In genomic region chr14:85909581-85909980, GRCh38 we compare ENCODE assay signal across 19 cellular contexts.
DNase-seq lines count a peak whose midpoint lies in the region; ATAC-seq and TF ChIP-seq lines count a peak whose summit lies in the region.
"Had no signal": no experiment of that assay in that cellular context is flagged by ENCODE, and none has a peak within 500 bp of the region (broad histone marks: within the 10 kb centered on the region; RNA-seq: fewer than 3 reads in every experiment).

No MANE protein-coding gene starts in this region.

- no peaks in the 10 kb centered on the region for H3K79me2 ChIP-seq in Loucy (ENCODE audit: insufficient read depth, low read length)

- no peak overlapping the region for H2AFZ ChIP-seq in Loucy (ENCODE audit: low read length)
- H2AFZ ChIP-seq: GM23248, PC-9 had no signal

- ATAC-seq in HG02588 (IDR thresholded peaks at IDR 0.05; ENCODE audit: unreplicated experiment) = no peak

- no peak overlapping the region for H3K9ac ChIP-seq in Loucy (ENCODE audit: low read depth, low read length, poor library complexity, severe bottlenecking)
- H3K9ac ChIP-seq: GM23248, SK-N-SH had no signal

- peak overlapping the region; percentile 1 for H3K4me2 ChIP-seq in Loucy (ENCODE audit: low read depth, low read length, poor library complexity, severe bottlenecking)
- H3K4me2 ChIP-seq: PC-9, SK-N-SH had no signal

- no peaks in the 10 kb centered on the region for H3K27me3 ChIP-seq in Loucy (ENCODE audit: insufficient read depth, low read length, poor library complexity, severe bottlenecking)

- peaks cover 18% of the 10 kb centered on the region for H3K4me1 ChIP-seq in Loucy (ENCODE audit: insufficient read depth, low read length, poor library complexity, severe bottlenecking)

- no peaks in the 10 kb centered on the region for H3K9me2 ChIP-seq in Loucy (replicated peaks; ENCODE audit: low read depth, low read length)
- H3K9me2 ChIP-seq: SK-N-SH had no signal

- no peak overlapping the region for H3K4me3 ChIP-seq in Loucy (ENCODE audit: low read length, poor library complexity, severe bottlenecking)
- H3K4me3 ChIP-seq: GM23248, PC-9 had no signal

- in situ Hi-C loops in SK-MEL-5 (cut with HindIII; ENCODE audit: low pct_unique_long_range_greater_than_20kb, low sequenced_read_pairs) = no loop called here

- H4K20me1 ChIP-seq in Loucy (ENCODE audit: insufficient read depth, low read length, poor library complexity, severe bottlenecking) = no peaks in the 10 kb centered on the region

- H3K9me3 ChIP-seq in Loucy (ENCODE audit: insufficient read depth, low read depth, low read length) = no peaks in the 10 kb centered on the region
- H3K9me3 ChIP-seq: SK-N-SH had no signal

- peak; percentile 64 for DNase-seq in COLO829 (ENCODE audit: low spot score)
- DNase-seq in SK-MEL-5 (ENCODE audit: low read depth, low spot score) = peak; percentile 79
- peak; percentile 87 for DNase-seq in foreskin melanocyte
- DNase-seq in NCI-H226 = no peak
- DNase-seq in epidermal melanocyte (ENCODE audit: insufficient read length, low spot score) = no peak
- no peak for DNase-seq in Ammon's horn (ENCODE audit: low spot score)
- DNase-seq: AML-193; CD4-positive, CD25-positive, alpha-beta regulatory T cell; DND-41; GDM1; GM23248; NCI-H1105 treated with DMSO at 0.1 percent for 48 hours; NCI-H187; NCI-H2171 treated with DMSO at 0.1 percent for 48 hours; NCI-H524; PC-9; SK-N-SH had no signal

- no peak for TF ChIP-seq CTCF in Loucy (conservative IDR thresholded peaks at IDR 0.05; ENCODE audit: low read length)

- no peaks in the 10 kb centered on the region for H3F3A ChIP-seq in Loucy (ENCODE audit: low read depth)

- H3K36me3 ChIP-seq in Loucy (ENCODE audit: insufficient read depth, low read length) = no peaks in the 10 kb centered on the region

Comparison
In these comparisons a context has a peak if more than half of its experiments do, and no peak if none do; other contexts are left out.
1. DNase-seq: peak in COLO829 (single experiment), SK-MEL-5 (single experiment) and foreskin melanocyte (single experiment); none in NCI-H226 (single experiment), epidermal melanocyte (single experiment) and Ammon's horn (single experiment).